In the genomic region with DNA sequence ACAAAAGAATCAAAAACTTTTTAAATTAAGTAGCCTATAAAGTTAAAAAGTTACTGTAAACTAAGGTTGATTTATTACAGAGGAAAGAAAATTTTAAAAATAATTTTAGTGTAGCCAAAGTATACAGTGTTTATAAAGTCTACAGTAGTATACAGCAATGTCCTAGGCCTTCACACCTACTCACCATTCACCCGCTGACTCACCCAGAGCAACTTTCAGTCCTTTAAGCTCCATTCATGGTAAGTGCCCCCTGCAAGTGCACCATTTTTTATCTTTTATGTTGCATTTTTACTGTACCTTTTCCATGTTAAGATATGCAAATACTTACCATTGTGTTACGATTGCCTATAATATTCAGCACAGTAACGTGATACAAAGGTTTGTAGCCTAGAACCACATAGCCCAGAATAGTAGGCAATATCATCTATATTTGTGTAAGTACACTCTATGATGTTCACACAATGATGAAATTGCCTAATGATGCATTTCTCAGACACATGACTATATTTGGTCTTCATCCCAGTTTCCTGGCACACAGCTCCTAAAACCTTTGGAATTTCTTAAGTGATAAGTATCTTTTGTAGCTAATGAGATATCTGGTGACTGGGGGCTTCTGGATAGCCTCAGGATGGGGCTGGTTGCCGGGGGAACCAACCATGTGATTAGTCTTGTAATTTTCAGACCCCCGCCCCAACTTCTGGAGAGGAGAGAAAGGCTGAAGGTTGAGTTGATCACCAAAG, we compare ENCODE assay signal across 20 cellular contexts.
DNase-seq lines count a peak whose midpoint lies in the region; ATAC-seq, FAIRE-seq and TF ChIP-seq lines count a peak whose summit lies in the region.
"Had no signal": no experiment of that assay in that cellular context is flagged by ENCODE, and none has a peak within 500 bp of the region (broad histone marks: within the 10 kb centered on the region; RNA-seq: fewer than 3 reads in every experiment).

No MANE protein-coding gene starts in this region.

- TF ChIP-seq CTCF in choroid plexus epithelial cell (conservative IDR thresholded peaks at IDR 0.05; ENCODE audit: low read depth, low read length) (no peak), mesothelial cell of epicardium (IDR thresholded peaks at IDR 0.05; ENCODE audit: unreplicated experiment) (no peak)

- peaks cover 16% of the 10 kb centered on the region for H3K9me3 Mint-ChIP-seq in mesothelial cell of epicardium

- DNase-seq in EL (peak; percentile 55), NCI-H446 (lab: John Stamatoyannopoulos, UW) (peak; percentile 40 to 52), choroid plexus epithelial cell (ENCODE audit: low read depth) (peak; percentile 64), mesothelial cell of epicardium (ENCODE audit: low spot score in 2 of 2, unreplicated experiment in 2 of 2) (no peak), NAMALWA (ENCODE audit: low spot score) (no peak), HTR-8/SVneo (ENCODE audit: insufficient read length, low spot score) (no peak)
- no peak for DNase-seq in activated CD4-positive, CD25-positive, alpha-beta regulatory T cell (lab: John Stamatoyannopoulos, UW)
- DNase-seq: activated CD4-positive, alpha-beta T cell treated with anti-CD3 and anti-CD28 coated beads, Interleukin-2, amount 50 U/mL, for 4 hours; amniotic stem cell; Caco-2; dermis blood vessel endothelial cell; esophagus squamous epithelium; NCI-H1092; NCI-H2171; right lobe of liver; stimulated activated CD4-positive, alpha-beta T cell treated with anti-CD3 and anti-CD28 coated beads, Interleukin-4, amount 100 ng/mL, for 24 hours had no signal

- no peak overlapping the region for H3K4me3 ChIP-seq in choroid plexus epithelial cell (ENCODE audit: low read depth, low read length)
- H3K4me3 ChIP-seq: esophagus squamous epithelium, right lobe of liver, SJSA1, tibial nerve had no signal

- H3K27me3 Mint-ChIP-seq in mesothelial cell of epicardium (ENCODE audit: low read depth): peaks cover 2% of the 10 kb centered on the region

- peak overlapping the region; percentile 4 for H3K27ac Mint-ChIP-seq in mesothelial cell of epicardium

- ATAC-seq in HG03135 (IDR thresholded peaks at IDR 0.05; ENCODE audit: unreplicated experiment): no peak

- H3K4me1 Mint-ChIP-seq in mesothelial cell of epicardium: peaks cover 16% of the 10 kb centered on the region

- H3K4me3 Mint-ChIP-seq in mesothelial cell of epicardium: no peak overlapping the region

- H3K36me3 Mint-ChIP-seq in mesothelial cell of epicardium: no peaks in the 10 kb centered on the region

- no peak for FAIRE-seq in HTR-8/SVneo (lab: Jason Lieb, UNC)
- FAIRE-seq: GM19239 had no signal

Comparison
In these comparisons a context has a peak if more than half of its experiments do, and no peak if none do; other contexts are left out.
1. DNase-seq: peak in EL (single experiment), NCI-H446 (2 of 2) and choroid plexus epithelial cell (single experiment); none in mesothelial cell of epicardium (0 of 2), NAMALWA (single experiment), activated CD4-positive, CD25-positive, alpha-beta regulatory T cell (0 of 4) and HTR-8/SVneo (single experiment).